18 cellular contexts compared by ENCODE assay signal in the genomic region with DNA sequence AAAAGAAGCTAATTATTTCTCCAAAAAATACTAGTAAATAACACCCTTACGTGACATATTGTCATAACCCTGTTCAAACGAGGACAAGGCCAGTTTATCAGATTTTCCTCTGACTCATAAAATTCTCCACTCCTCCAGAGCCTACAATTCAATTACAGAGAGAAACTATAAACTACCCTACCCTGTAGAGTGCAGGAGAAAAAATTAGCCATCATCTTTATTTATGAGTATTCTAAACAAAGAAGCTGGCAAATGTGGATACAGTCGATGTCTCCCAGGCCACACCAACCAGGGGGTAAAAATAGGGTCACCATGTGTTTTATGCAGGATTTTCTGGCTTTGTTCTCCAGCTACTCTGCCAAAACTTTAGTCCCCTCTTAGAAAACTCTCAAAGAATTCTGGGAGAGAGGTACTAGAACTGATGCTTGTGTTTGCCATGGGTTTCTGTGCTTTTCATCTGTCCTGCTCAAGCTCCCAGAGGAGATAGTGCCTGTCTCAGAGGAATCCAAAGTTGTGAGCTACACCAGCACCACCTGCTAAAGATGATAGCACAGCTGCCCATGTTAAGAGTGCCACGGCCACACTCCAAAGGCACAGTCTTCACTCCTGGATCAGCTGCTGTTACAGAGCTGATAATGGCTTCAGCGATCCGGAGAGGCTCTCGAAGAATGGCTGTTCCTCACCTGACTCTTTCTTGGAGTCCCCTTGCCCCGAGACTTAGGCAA.
DNase-seq lines count a peak whose midpoint lies in the region; ATAC-seq and TF ChIP-seq lines count a peak whose summit lies in the region.
"Had no signal": no experiment of that assay in that cellular context is flagged by ENCODE, and none has a peak within 500 bp of the region (broad histone marks: within the 10 kb centered on the region; RNA-seq: fewer than 3 reads in every experiment).

No MANE protein-coding gene starts in this region.

- no peak overlapping the region for H3K9ac ChIP-seq in SK-N-SH

- no peak overlapping the region for H3K27ac Mint-ChIP-seq in osteocyte (ENCODE audit: unreplicated experiment)
- H3K27ac Mint-ChIP-seq: activated CD4-positive, alpha-beta memory T cell treated with anti-CD3 and anti-CD28 coated beads, Interleukin-2, amount 10 ng/mL, durations not matched to agents 7 days and 5 days; mesothelial cell of epicardium; type B pancreatic cell had no signal

- H4K20me1 ChIP-seq in SK-N-SH (ENCODE audit: insufficient read depth) = no peaks in the 10 kb centered on the region

- no peaks in the 10 kb centered on the region for H3K27me3 Mint-ChIP-seq in osteocyte (ENCODE audit: unreplicated experiment)
- H3K27me3 Mint-ChIP-seq: activated CD4-positive, alpha-beta memory T cell treated with anti-CD3 and anti-CD28 coated beads, Interleukin-2, amount 10 ng/mL, durations not matched to agents 7 days and 5 days; type B pancreatic cell had no signal

- intact Hi-C loops in sigmoid colon (cut with DNase I) = loop anchor here (1.0 kb wide), 1 partner anchor 192 kb away; no protein-coding TSS in a partner anchor

- TF ChIP-seq EP300 in SK-N-SH (IDR thresholded peaks at IDR 0.05; ENCODE audit: borderline replicate concordance in 1 of 2, low read depth in 1 of 2, low read length in 1 of 2) (no peak; a peak in 1 of 4 replicates), gastroesophageal sphincter (IDR thresholded peaks at IDR 0.05) (no peak), sigmoid colon (IDR thresholded peaks at IDR 0.05) (peak in 3 of 4 donors; percentile 6 to 66 (median 50)), upper lobe of left lung (IDR thresholded peaks at IDR 0.05) (no peak)

- peak; percentile 48 for ATAC-seq in gastroesophageal sphincter
- no peak for ATAC-seq in upper lobe of left lung (ENCODE audit: low FRiP score in 2 of 2)

- CTCF ChIA-PET in SK-N-SH (lab: Yijun Ruan, JAX) = interaction anchor here (0.5 to 0.9 kb wide), 2 partner anchors 26 to 34 kb away, joined by 3 read pairs; no protein-coding TSS in a partner anchor

- no peaks in the 10 kb centered on the region for H3K36me3 Mint-ChIP-seq in osteocyte (ENCODE audit: unreplicated experiment)
- H3K36me3 Mint-ChIP-seq: mesothelial cell of epicardium, type B pancreatic cell had no signal

- H3K36me3 ChIP-seq in SK-N-SH (replicated peaks in 1 of 2; ENCODE audit: control insufficient read depth in 1 of 2, insufficient read depth in 2 of 2, low read length in 1 of 2) (no peaks in the 10 kb centered on the region), gastroesophageal sphincter (no peaks in the 10 kb centered on the region), sigmoid colon (no peaks in the 10 kb centered on the region), upper lobe of left lung (no peaks in the 10 kb centered on the region)

- POLR2A ChIA-PET in SK-N-SH (lab: Yijun Ruan, JAX) = no interaction called here

- H3K4me3 ChIP-seq in SK-N-SH (ENCODE audit: low read depth in 2 of 2, low read length in 1 of 2) = no peak overlapping the region
- H3K4me3 ChIP-seq in gastroesophageal sphincter = no peak overlapping the region
- H3K4me3 ChIP-seq in sigmoid colon = peak overlapping the region in 2 of 4 donors; percentile 0 to 16
- H3K4me3 ChIP-seq in upper lobe of left lung = no peak overlapping the region
- H3K4me3 ChIP-seq: skin epidermis had no signal

- no peaks in the 10 kb centered on the region for H3K27me3 ChIP-seq in SK-N-SH (ENCODE audit: insufficient read depth)
- no peaks in the 10 kb centered on the region for H3K27me3 ChIP-seq in gastroesophageal sphincter
- H3K27me3 ChIP-seq in sigmoid colon = no peaks in the 10 kb centered on the region
- H3K27me3 ChIP-seq in upper lobe of left lung = no peaks in the 10 kb centered on the region

- no peaks in the 10 kb centered on the region for H3K4me1 Mint-ChIP-seq in osteocyte (ENCODE audit: unreplicated experiment)

- no peaks in the 10 kb centered on the region for H3K9me3 Mint-ChIP-seq in osteocyte (ENCODE audit: unreplicated experiment)
- H3K9me3 Mint-ChIP-seq: activated CD4-positive, alpha-beta memory T cell treated with anti-CD3 and anti-CD28 coated beads, Interleukin-2, amount 10 ng/mL, durations not matched to agents 7 days and 5 days; type B pancreatic cell had no signal

- H3K9me2 ChIP-seq in SK-N-SH = no peaks in the 10 kb centered on the region

- peak overlapping the region; percentile 20; the same call in 1 of the 2 replicates for H3K4me2 ChIP-seq in SK-N-SH

- TF ChIP-seq RAD21 in SK-N-SH (IDR thresholded peaks at IDR 0.05; ENCODE audit: low read length) = no peak

- no peaks in the 10 kb centered on the region for H3F3A ChIP-seq in SK-N-SH (replicated peaks; ENCODE audit: insufficient read depth)

- peaks cover 0 to 2% of the 10 kb centered on the region in 2 experiments; a peak in 1 of 4 replicates for H3K4me1 ChIP-seq in SK-N-SH (ENCODE audit: control insufficient read depth in 1 of 2, insufficient read depth in 2 of 2, low read depth in 1 of 2, low read length in 1 of 2)
- peaks cover 3 to 27% (median 12%) of the 10 kb centered on the region in 3 donors for H3K4me1 ChIP-seq in gastroesophageal sphincter
- H3K4me1 ChIP-seq in sigmoid colon = peaks cover 0 to 33% (median 25%) of the 10 kb centered on the region in 4 donors
- no peaks in the 10 kb centered on the region for H3K4me1 ChIP-seq in upper lobe of left lung

- H3K9me3 ChIP-seq in SK-N-SH = no peaks in the 10 kb centered on the region
- H3K9me3 ChIP-seq in gastroesophageal sphincter = no peaks in the 10 kb centered on the region
- no peaks in the 10 kb centered on the region for H3K9me3 ChIP-seq in sigmoid colon
- no peaks in the 10 kb centered on the region for H3K9me3 ChIP-seq in upper lobe of left lung

- 56% methylated on average over 5 of the region's 8 CpGs for WGBS in SK-N-SH (ENCODE audit: low lambda C conversion rate)
- WGBS in gastroesophageal sphincter (ENCODE audit: low coverage in 1 of 2), 2 donors = 0 to 35% methylated on average over 3 to 4 of the region's 8 CpGs
- 69 to 74% methylated on average over 8 of the region's 8 CpGs for WGBS in sigmoid colon, 2 donors
- WGBS in upper lobe of left lung, 2 donors = 78 to 83% methylated on average over 8 of the region's 8 CpGs

- peak overlapping the region in 1 of 2 experiments; percentile 55; a peak in 1 of 4 replicates for H3K27ac ChIP-seq in SK-N-SH (ENCODE audit: low read depth in 2 of 2, low read length in 1 of 2)
- peak overlapping the region; percentile 14 to 73 (median 42) for H3K27ac ChIP-seq in gastroesophageal sphincter
- H3K27ac ChIP-seq in sigmoid colon = peak overlapping the region; percentile 55 to 82 (median 74)
- H3K27ac ChIP-seq in upper lobe of left lung = no peak overlapping the region
- H3K27ac ChIP-seq: 22Rv1, skin epidermis had no signal

- H2AFZ ChIP-seq in SK-N-SH (ENCODE audit: low read depth) = peak overlapping the region; percentile 17; the same call in 1 of the 2 replicates

- H3K4me3 Mint-ChIP-seq in osteocyte (ENCODE audit: unreplicated experiment) = no peak overlapping the region
- H3K4me3 Mint-ChIP-seq: activated CD4-positive, alpha-beta memory T cell treated with anti-CD3 and anti-CD28 coated beads, Interleukin-2, amount 10 ng/mL, durations not matched to agents 7 days and 5 days; mesothelial cell of epicardium; type B pancreatic cell had no signal

- peak; percentile 10 for DNase-seq in NCI-H82 (lab: John Stamatoyannopoulos, UW)
- DNase-seq in NCI-H82 treated with DMSO at 0.1 percent for 48 hours (lab: John Stamatoyannopoulos, UW; ENCODE audit: unreplicated experiment) = no peak
- DNase-seq in SK-N-SH = no peak
- peak; percentile 66 for DNase-seq in sigmoid colon
- DNase-seq in upper lobe of left lung = no peak
- DNase-seq in osteocyte (ENCODE audit: extremely low spot score, unreplicated experiment) = no peak
- DNase-seq in GM10266 (ENCODE audit: extremely low spot score) = no peak
- DNase-seq: activated CD4-positive, alpha-beta memory T cell treated with anti-CD3 and anti-CD28 coated beads, Interleukin-2, amount 10 ng/mL, durations not matched to agents 7 days and 5 days; anterior cingulate cortex; NCI-H2081 treated with DMSO at 0.1 percent for 48 hours; NCI-H526 treated with DMSO at 0.1 percent for 48 hours; stimulated activated CD4-positive, alpha-beta T cell treated with anti-CD3 and anti-CD28 coated beads, Interleukin-4, amount 100 ng/mL, for 4 hours; SW 1271 had no signal

- no peaks in the 10 kb centered on the region for H3K79me2 ChIP-seq in SK-N-SH (ENCODE audit: insufficient read depth)

- TF ChIP-seq POLR2A in gastroesophageal sphincter (IDR thresholded peaks at IDR 0.05) (no peak), sigmoid colon (IDR thresholded peaks at IDR 0.05) (no peak), upper lobe of left lung (IDR thresholded peaks at IDR 0.05) (no peak)

- TF ChIP-seq CTCF in SK-N-SH (IDR thresholded peaks at IDR 0.05) (no peak), gastroesophageal sphincter (IDR thresholded peaks at IDR 0.05) (no peak), sigmoid colon (IDR thresholded peaks at IDR 0.05) (no peak), upper lobe of left lung (IDR thresholded peaks at IDR 0.05) (no peak), osteocyte (IDR thresholded peaks at IDR 0.05) (no peak), GM10266 (IDR thresholded peaks at IDR 0.05; ENCODE audit: control insufficient read depth, insufficient read depth, low read depth, missing control alignments) (no peak)

TF ChIP-seq in SK-N-SH, 30 proteins besides CTCF, POLR2A, EP300 and RAD21:
- TF ChIP-seq CHD2 (IDR thresholded peaks at IDR 0.05; ENCODE audit: low read length, partially characterized antibody) (no peak), NFIC (IDR thresholded peaks at IDR 0.05; ENCODE audit: borderline replicate concordance) (no peak), RFX5 (IDR thresholded peaks at IDR 0.05; ENCODE audit: low read length) (no peak), SMC3 (IDR thresholded peaks at IDR 0.05; ENCODE audit: low read depth, low read length) (no peak), GATA2 (CRISPR knock-in tag; IDR thresholded peaks at IDR 0.05) (no peak), MEF2A (IDR thresholded peaks at IDR 0.05; ENCODE audit: borderline replicate concordance, low read depth) (no peak)

Comparison
In these comparisons a context has a peak if more than half of its experiments do, and no peak if none do; other contexts are left out.
1. DNase-seq: peak in NCI-H82 (single experiment) and sigmoid colon (single experiment); none in NCI-H82 treated with DMSO at 0.1 percent for 48 hours (single experiment), SK-N-SH (single experiment), upper lobe of left lung (0 of 2), osteocyte (single experiment) and GM10266 (single experiment).
2. H3K27ac ChIP-seq: peak in gastroesophageal sphincter (4 of 4) and sigmoid colon (4 of 4); none in upper lobe of left lung (0 of 4).